ENCODE assay signal across 10 cellular contexts in the genomic region with DNA sequence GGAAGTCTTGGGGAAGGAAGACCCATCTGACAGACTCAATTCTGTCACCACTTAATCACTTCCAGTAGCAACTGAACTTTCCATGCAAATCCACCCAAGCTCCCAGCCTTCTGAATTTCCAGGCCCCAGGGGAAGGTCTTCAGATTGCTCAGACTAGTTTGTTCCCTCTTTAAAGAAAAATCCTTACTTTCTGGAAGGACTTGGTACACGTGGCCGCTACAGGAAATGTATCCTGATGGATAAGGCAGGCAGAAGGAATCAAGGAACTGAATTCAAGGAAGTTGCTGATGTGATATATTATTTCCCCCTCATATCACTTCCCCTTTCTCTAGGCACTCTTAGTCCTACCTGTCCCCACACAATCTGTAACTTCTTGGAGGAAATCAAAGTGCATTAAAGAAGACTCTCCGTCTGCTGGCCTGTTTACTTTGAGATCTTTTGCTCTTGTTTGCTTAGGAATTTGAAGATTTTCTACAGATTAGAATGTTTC. TPM values are rescaled to one million over a fixed set of nuclear protein-coding genes. Genes with fewer than 3 reads are reported as not detected.
A peak's percentile ranks its signal among the peaks of the same experiment; 100 is the strongest.
DNase-seq lines count a peak whose midpoint lies in the region; ATAC-seq and TF ChIP-seq lines count a peak whose summit lies in the region.
"Had no signal": no experiment of that assay in that cellular context is flagged by ENCODE, and none has a peak within 500 bp of the region (broad histone marks: within the 10 kb centered on the region; RNA-seq: fewer than 3 reads in every experiment).

No MANE protein-coding gene starts in this region.

- H3K4me1 ChIP-seq in mammary epithelial cell (ENCODE audit: insufficient read depth, low read length) (peaks cover 24% of the 10 kb centered on the region), mucosa of descending colon (ENCODE audit: low read depth) (peaks cover 26% of the 10 kb centered on the region)

- H3K79me2 ChIP-seq in mammary epithelial cell (ENCODE audit: insufficient read depth, low read length) = peaks cover 14% of the 10 kb centered on the region

- H3K9me3 ChIP-seq in mammary epithelial cell (replicated peaks; ENCODE audit: insufficient read depth, low read length) (no peaks in the 10 kb centered on the region), mucosa of descending colon (no peaks in the 10 kb centered on the region)

- dilution Hi-C loops in mammary epithelial cell (cut with HindIII; ENCODE audit: low sequenced_read_pairs) = no loop called here

- no peak overlapping the region for H3K4me3 Mint-ChIP-seq in MCF 10A (ENCODE audit: unreplicated experiment)

- DNase-seq in MCF 10A (ENCODE audit: unreplicated experiment) = no peak
- no peak for DNase-seq in mammary epithelial cell
- DNase-seq in coronary artery (ENCODE audit: low spot score) = no peak
- DNase-seq in mucosa of descending colon = no peak
- no peak for DNase-seq in DMS53 treated with DMSO at 0.1 percent for 48 hours (lab: John Stamatoyannopoulos, UW; ENCODE audit: unreplicated experiment)
- no peak for DNase-seq in inferior parietal cortex (ENCODE audit: extremely low spot score)
- DNase-seq: activated CD4-positive, CD25-positive, alpha-beta regulatory T cell; retina had no signal

- H3K9ac ChIP-seq in mammary epithelial cell (ENCODE audit: insufficient read depth, low read length) = no peak overlapping the region

- H3K4me1 Mint-ChIP-seq in MCF 10A (ENCODE audit: insufficient read depth, unreplicated experiment) = peaks cover 31% of the 10 kb centered on the region

- no peak overlapping the region for H2AFZ ChIP-seq in mammary epithelial cell (ENCODE audit: low read depth, low read length)

- H3K9me3 Mint-ChIP-seq in MCF 10A (ENCODE audit: unreplicated experiment) = no peaks in the 10 kb centered on the region

- TF ChIP-seq CTCF in MCF 10A (IDR thresholded peaks at IDR 0.05; ENCODE audit: unreplicated experiment) (no peak), mammary epithelial cell (conservative IDR thresholded peaks at IDR 0.05 in 1 of 2, IDR thresholded peaks at IDR 0.05 in 1 of 2; ENCODE audit: extremely low read depth in 1 of 2, insufficient read depth in 1 of 2, low read depth in 1 of 2, low read length in 2 of 2) (no peak), coronary artery (IDR thresholded peaks at IDR 0.05) (no peak), mucosa of descending colon (IDR thresholded peaks at IDR 0.05) (no peak)

- H3K27me3 ChIP-seq in mammary epithelial cell (ENCODE audit: insufficient read depth, low read length) = no peaks in the 10 kb centered on the region

- peaks cover 23% of the 10 kb centered on the region for H3K36me3 ChIP-seq in mammary epithelial cell (ENCODE audit: insufficient read depth, low read length)
- peaks cover 6% of the 10 kb centered on the region for H3K36me3 ChIP-seq in mucosa of descending colon (ENCODE audit: low read depth)

- BruUV-seq in MCF 10A (replicated peaks; lab: Mats Ljungman, UMichigan) = no TSS peak
- no TSS peak for BruUV-seq in mammary epithelial cell (replicated peaks; lab: Mats Ljungman, UMichigan)

- intact Hi-C loops in MCF 10A (cut with micrococcal nuclease) (no loop called here), mammary epithelial cell (cut with micrococcal nuclease) (no loop called here), mucosa of descending colon (cut with DNase I, micrococcal nuclease) (no loop called here)

- H3K36me3 Mint-ChIP-seq in MCF 10A (ENCODE audit: insufficient read depth, unreplicated experiment) = peaks cover 88% of the 10 kb centered on the region

- no peaks in the 10 kb centered on the region for H3K27me3 Mint-ChIP-seq in MCF 10A (ENCODE audit: insufficient read depth, unreplicated experiment)

- H3K4me3 ChIP-seq in mammary epithelial cell (replicated peaks in 1 of 3; ENCODE audit: insufficient read depth in 1 of 3, low read depth in 2 of 3, low read length in 3 of 3) (no peak overlapping the region), coronary artery (no peak overlapping the region), mucosa of descending colon (no peak overlapping the region)

- no peaks in the 10 kb centered on the region for H4K20me1 ChIP-seq in mammary epithelial cell (ENCODE audit: insufficient read depth, low read length)

- POLR2A ChIA-PET in MCF 10A (lab: Yijun Ruan, JAX) = interaction anchor here (0.6 to 14.3 kb wide), 12 partner anchors 8 to 556 kb away, joined by 3 to 422 read pairs (median 4); partner anchors contain the start of gene PRORP

- CTCF ChIA-PET in MCF 10A (lab: Yijun Ruan, JAX) (interaction anchor here (0.6 to 1.0 kb wide), 3 partner anchors 15 to 182 kb away, joined by 3 read pairs; no protein-coding TSS in a partner anchor), mammary epithelial cell (lab: Charles Lee; ENCODE audit: low non-redundant PET) (no interaction called here)

- in situ Hi-C loops in mammary epithelial cell (cut with MboI; ENCODE audit: low sequenced_read_pairs in 2 of 2) = no loop called here

- peak; percentile 55 for ATAC-seq in mucosa of descending colon
- no peak for ATAC-seq in HG02981 (IDR thresholded peaks at IDR 0.05; ENCODE audit: unreplicated experiment)
- no peak for ATAC-seq in GM21529 (IDR thresholded peaks at IDR 0.05; ENCODE audit: unreplicated experiment)

- H3K4me2 ChIP-seq in mammary epithelial cell (ENCODE audit: insufficient read depth, low read depth, low read length) = no peak overlapping the region

- H3K27ac ChIP-seq in mammary epithelial cell (ENCODE audit: insufficient read depth, low read depth, low read length) (no peak overlapping the region), coronary artery (peak overlapping the region; percentile 32 to 86)

- 58% methylated on average over 2 of the region's 3 CpGs for WGBS in mammary epithelial cell (ENCODE audit: low coverage, missing lambda C conversion rate)

- peak overlapping the region; percentile 84 for H3K27ac Mint-ChIP-seq in MCF 10A (ENCODE audit: low read depth, unreplicated experiment)

RNA-seq across cellular contexts. Expression of gene NFKBIA, which starts 6.4 kb away (rescaled TPM):
- total RNA-seq in MCF 10A (2022) (74.5 and 112 TPM in 2 replicates), mammary epithelial cell (10 to 100 TPM; 81.0 to 86.7 TPM), mucosa of descending colon (100 to 1,000 TPM; 134 to 180 (median 153) TPM)
- 59.8 TPM for polyA plus RNA-seq in mammary epithelial cell
- 117 TPM for polyA minus RNA-seq in mammary epithelial cell
